In the genomic region with DNA sequence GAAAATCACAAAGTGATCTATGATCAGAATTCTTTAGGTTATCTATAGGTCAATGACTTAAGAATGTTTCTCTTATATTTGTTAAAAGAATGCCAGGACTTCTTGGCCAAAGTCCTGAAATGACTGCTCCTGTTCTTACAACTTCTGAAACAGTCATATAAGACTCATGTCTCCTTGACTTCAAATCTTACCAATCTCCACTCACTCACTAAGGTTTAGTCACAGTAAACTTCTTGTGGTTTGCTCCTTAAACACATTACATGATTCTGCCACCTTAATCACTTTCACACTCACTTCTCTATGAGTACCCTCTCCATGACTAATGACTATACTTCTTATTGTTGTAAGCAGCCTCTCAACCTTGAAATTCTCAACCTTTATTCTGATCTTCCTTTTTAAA, we compare ENCODE assay signal across 17 cellular contexts.
DNase-seq lines count a peak whose midpoint lies in the region; ATAC-seq and TF ChIP-seq lines count a peak whose summit lies in the region.
"Had no signal": no experiment of that assay in that cellular context is flagged by ENCODE, and none has a peak within 500 bp of the region (broad histone marks: within the 10 kb centered on the region; RNA-seq: fewer than 3 reads in every experiment).

No MANE protein-coding gene starts in this region.

- H2BK120ac ChIP-seq in neuronal stem cell (ENCODE audit: low read depth, low read length), result no peak overlapping the region

- TF ChIP-seq CTCF in cardiac fibroblast (IDR thresholded peaks at IDR 0.05; ENCODE audit: low read depth, low read length) (no peak), retinal pigment epithelial cell (conservative IDR thresholded peaks at IDR 0.05; ENCODE audit: low read depth, low read length) (no peak)

- peak; percentile 43 to 69 for ATAC-seq in activated T-cell treated with anti-CD3 and anti-CD28 coated beads, Interleukin-2, amount 50 U/mL, for 4 hours
- no peak for ATAC-seq in GM18505 (IDR thresholded peaks at IDR 0.05; ENCODE audit: unreplicated experiment)

- no peak overlapping the region for H3K4me2 ChIP-seq in neuronal stem cell (ENCODE audit: insufficient read depth, low read length, poor library complexity, severe bottlenecking)

- H3K27me3 ChIP-seq in neuronal stem cell (ENCODE audit: control insufficient read depth in 3 of 3, insufficient read depth in 3 of 3, low read depth in 1 of 3, low read length in 3 of 3), result no peaks in the 10 kb centered on the region

- no peaks in the 10 kb centered on the region for H3K36me3 Mint-ChIP-seq in activated T-cell treated with anti-CD3 and anti-CD28 coated beads, Interleukin-2, amount 50 U/mL, for 4 hours (ENCODE audit: insufficient read depth)
- H3K36me3 Mint-ChIP-seq in activated T-cell treated with anti-CD3 and anti-CD28 coated beads, Interleukin-2, amount 50 U/mL, for 24 hours (ENCODE audit: low read depth), result no peaks in the 10 kb centered on the region
- H3K36me3 Mint-ChIP-seq: type B pancreatic cell had no signal

- no peaks in the 10 kb centered on the region for H3K27me3 Mint-ChIP-seq in activated T-cell treated with anti-CD3 and anti-CD28 coated beads, Interleukin-2, amount 50 U/mL, for 4 hours (ENCODE audit: low read depth)
- H3K27me3 Mint-ChIP-seq in activated T-cell treated with anti-CD3 and anti-CD28 coated beads, Interleukin-2, amount 50 U/mL, for 24 hours, result no peaks in the 10 kb centered on the region
- H3K27me3 Mint-ChIP-seq: type B pancreatic cell had no signal

- no peak for DNase-seq in activated T-cell treated with anti-CD3 and anti-CD28 coated beads, Interleukin-2, amount 50 U/mL, for 4 hours
- DNase-seq in activated T-cell treated with anti-CD3 and anti-CD28 coated beads, Interleukin-2, amount 50 U/mL, for 24 hours, result no peak
- DNase-seq in HS-5 (ENCODE audit: low read depth) (peak; percentile 80), cardiac fibroblast (ENCODE audit: low read depth in 2 of 2) (peak; percentile 3 to 41), retinal pigment epithelial cell (ENCODE audit: low read depth) (peak; percentile 95), neuronal stem cell (ENCODE audit: low spot score) (no peak)
- DNase-seq in stimulated activated CD4-positive, alpha-beta T cell treated with anti-CD3 and anti-CD28 coated beads, Interleukin-15, amount 100 ng/mL, for 24 hours, result no peak
- DNase-seq: activated CD4-positive, alpha-beta T cell treated with anti-CD3 and anti-CD28 coated beads for 1 hour; caudate nucleus; erythroblast; mesendoderm; OCI-M1; stimulated activated CD4-positive, alpha-beta T cell treated with anti-CD3 and anti-CD28 coated beads, Interleukin-12 subunit alpha, Interleukin-12 subunit beta, amount 100 ng/mL, for 4 hours; T-helper 1 cell had no signal

- H3K27ac ChIP-seq in neuronal stem cell (replicated peaks; ENCODE audit: low read length), result no peak overlapping the region

- peaks cover 5% of the 10 kb centered on the region for H3K9me3 Mint-ChIP-seq in activated T-cell treated with anti-CD3 and anti-CD28 coated beads, Interleukin-2, amount 50 U/mL, for 4 hours
- H3K9me3 Mint-ChIP-seq in activated T-cell treated with anti-CD3 and anti-CD28 coated beads, Interleukin-2, amount 50 U/mL, for 24 hours, result peaks cover 5% of the 10 kb centered on the region
- H3K9me3 Mint-ChIP-seq: activated T-helper 1 cell treated with anti-CD3 and anti-CD28 coated beads, Interleukin-12 subunit alpha, Interleukin-12 subunit beta, Interleukin-2, Interleukin-4 antibody, amounts not matched to agents 30 ng/mL and 10 ng/mL and 1 ng/mL, durations not matched to agents 14 hours and 24 hours and 36 hours; type B pancreatic cell had no signal

- H3K27ac Mint-ChIP-seq in activated T-cell treated with anti-CD3 and anti-CD28 coated beads, Interleukin-2, amount 50 U/mL, for 24 hours, result no peak overlapping the region
- H3K27ac Mint-ChIP-seq: activated T-helper 1 cell treated with anti-CD3 and anti-CD28 coated beads, Interleukin-12 subunit alpha, Interleukin-12 subunit beta, Interleukin-2, Interleukin-4 antibody, amounts not matched to agents 30 ng/mL and 10 ng/mL and 1 ng/mL, durations not matched to agents 14 hours and 24 hours and 36 hours; type B pancreatic cell had no signal

- no peak overlapping the region for H3K9ac ChIP-seq in neuronal stem cell (ENCODE audit: low read depth, low read length, poor library complexity)

- H2AFZ ChIP-seq in neuronal stem cell (ENCODE audit: low read length), result no peak overlapping the region

- H4K8ac ChIP-seq in neuronal stem cell (ENCODE audit: low read depth, low read length), result no peak overlapping the region

- no peaks in the 10 kb centered on the region for H3K36me3 ChIP-seq in neuronal stem cell (replicated peaks in 1 of 2; ENCODE audit: control insufficient read depth in 2 of 2, insufficient read depth in 2 of 2, low read length in 2 of 2)

- H3K4me1 Mint-ChIP-seq in activated T-cell treated with anti-CD3 and anti-CD28 coated beads, Interleukin-2, amount 50 U/mL, for 4 hours (ENCODE audit: low read depth), result no peaks in the 10 kb centered on the region
- no peaks in the 10 kb centered on the region for H3K4me1 Mint-ChIP-seq in activated T-cell treated with anti-CD3 and anti-CD28 coated beads, Interleukin-2, amount 50 U/mL, for 24 hours (ENCODE audit: low read depth)

- TF ChIP-seq POLR2A in GM18505 (IDR thresholded peaks at IDR 0.05; ENCODE audit: borderline replicate concordance, extremely low read depth, insufficient read depth, insufficient read length), result no peak

- no peak overlapping the region for H3K14ac ChIP-seq in neuronal stem cell (ENCODE audit: low read length)

- H3K4me3 ChIP-seq in cardiac fibroblast (replicated peaks in 1 of 2; ENCODE audit: low read depth in 2 of 2, low read length in 2 of 2) (no peak overlapping the region), retinal pigment epithelial cell (ENCODE audit: low read length) (no peak overlapping the region), neuronal stem cell (ENCODE audit: low read length in 2 of 2) (no peak overlapping the region)

- no peak overlapping the region for H2BK15ac ChIP-seq in neuronal stem cell (ENCODE audit: low read length)

- H3K9me3 ChIP-seq in neuronal stem cell (replicated peaks in 1 of 2; ENCODE audit: control insufficient read depth in 2 of 2, insufficient read depth in 1 of 2, low read depth in 1 of 2, low read length in 2 of 2), result no peaks in the 10 kb centered on the region

- no peaks in the 10 kb centered on the region for H3K79me1 ChIP-seq in neuronal stem cell (ENCODE audit: low read depth, low read length)

- no peak overlapping the region for H2BK12ac ChIP-seq in neuronal stem cell (ENCODE audit: low read length)

- H3K4me1 ChIP-seq in neuronal stem cell (ENCODE audit: control insufficient read depth in 2 of 2, insufficient read depth in 1 of 2, low read depth in 1 of 2, low read length in 2 of 2), result no peaks in the 10 kb centered on the region

- no peak overlapping the region for H3K23ac ChIP-seq in neuronal stem cell (ENCODE audit: low read depth, low read length, poor library complexity)

- H3K18ac ChIP-seq in neuronal stem cell (ENCODE audit: low read length), result no peak overlapping the region

- H3K4ac ChIP-seq in neuronal stem cell (ENCODE audit: low read length), result no peak overlapping the region

- H2BK5ac ChIP-seq in neuronal stem cell (ENCODE audit: low read length), result no peak overlapping the region

- H4K91ac ChIP-seq in neuronal stem cell (ENCODE audit: low read depth, low read length, poor library complexity), result no peak overlapping the region

- H2AK5ac ChIP-seq in neuronal stem cell (ENCODE audit: low read depth, low read length), result no peak overlapping the region

- no peak overlapping the region for H3K4me3 Mint-ChIP-seq in activated T-cell treated with anti-CD3 and anti-CD28 coated beads, Interleukin-2, amount 50 U/mL, for 4 hours
- H3K4me3 Mint-ChIP-seq in activated T-cell treated with anti-CD3 and anti-CD28 coated beads, Interleukin-2, amount 50 U/mL, for 24 hours, result no peak overlapping the region
- H3K4me3 Mint-ChIP-seq: activated T-helper 1 cell treated with anti-CD3 and anti-CD28 coated beads, Interleukin-12 subunit alpha, Interleukin-12 subunit beta, Interleukin-2, Interleukin-4 antibody, amounts not matched to agents 30 ng/mL and 10 ng/mL and 1 ng/mL, durations not matched to agents 14 hours and 24 hours and 36 hours; type B pancreatic cell had no signal

Comparison
In these comparisons a context has a peak if more than half of its experiments do, and no peak if none do; other contexts are left out.
1. DNase-seq: peak in HS-5 (single experiment), cardiac fibroblast (2 of 2) and retinal pigment epithelial cell (single experiment); none in activated T-cell treated with anti-CD3 and anti-CD28 coated beads, Interleukin-2, amount 50 U/mL, for 4 hours (single experiment), activated T-cell treated with anti-CD3 and anti-CD28 coated beads, Interleukin-2, amount 50 U/mL, for 24 hours (single experiment), neuronal stem cell (single experiment) and stimulated activated CD4-positive, alpha-beta T cell treated with anti-CD3 and anti-CD28 coated beads, Interleukin-15, amount 100 ng/mL, for 24 hours (single experiment).